ENCODE assay signal across 23 cellular contexts in the genomic region with DNA sequence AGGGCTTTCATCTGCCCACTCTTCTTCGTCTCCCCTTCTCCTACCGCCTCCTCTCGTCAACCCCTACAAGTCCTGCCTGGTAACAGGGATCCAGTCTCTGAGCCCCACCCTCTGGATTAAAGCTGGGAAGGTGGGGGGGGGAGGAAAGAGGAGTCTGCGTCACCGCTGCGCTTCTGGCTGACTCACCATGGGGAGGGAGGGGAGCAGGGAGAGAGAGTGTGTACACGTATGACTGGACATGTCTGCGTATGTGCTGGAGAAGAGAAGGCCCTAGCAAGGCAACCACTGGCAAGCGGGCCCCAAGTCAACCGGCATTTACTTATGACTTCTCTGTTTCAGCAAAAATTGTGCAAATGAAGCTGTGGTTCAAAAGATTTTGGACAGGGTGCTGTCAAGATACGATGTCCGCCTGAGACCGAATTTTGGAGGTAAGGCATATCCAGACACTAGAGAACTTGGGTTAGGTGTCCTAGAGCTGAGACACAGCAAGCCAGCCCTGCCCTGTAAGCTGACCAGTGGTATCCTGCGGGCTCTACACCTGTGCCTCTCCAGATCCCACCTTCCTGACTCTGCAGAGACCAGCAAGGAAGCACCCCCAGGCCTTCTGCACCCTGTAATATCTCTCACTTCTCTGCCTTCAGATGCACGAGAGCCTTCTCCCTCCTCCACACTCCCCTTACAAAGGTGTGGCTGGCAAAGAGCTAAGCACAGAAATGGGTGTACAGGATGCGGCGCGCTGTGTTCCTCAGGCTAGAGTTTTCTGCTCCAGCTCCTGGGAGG. TPM values are rescaled to one million over a fixed set of nuclear protein-coding genes. Genes with fewer than 3 reads are reported as not detected.
A peak's percentile ranks its signal among the peaks of the same experiment; 100 is the strongest.
DNase-seq lines count a peak whose midpoint lies in the region; ATAC-seq and TF ChIP-seq lines count a peak whose summit lies in the region.
"Had no signal": no experiment of that assay in that cellular context is flagged by ENCODE, and none has a peak within 500 bp of the region (broad histone marks: within the 10 kb centered on the region; RNA-seq: fewer than 3 reads in every experiment).

No MANE protein-coding gene starts in this region.

- H2BK5ac ChIP-seq in H9 (ENCODE audit: insufficient read length, low read length) = no peak overlapping the region

- H3K14ac ChIP-seq in H9 (ENCODE audit: insufficient read depth, low read length) = no peak overlapping the region

- H2BK20ac ChIP-seq in H9 (ENCODE audit: low read depth, low read length, poor library complexity, severe bottlenecking) = no peak overlapping the region

- H4K8ac ChIP-seq in H9 (replicated peaks; ENCODE audit: insufficient read length, low read depth, low read length) = no peak overlapping the region

- no CpG with 5 or more reads among the region's 18 CpGs for WGBS in H9 (ENCODE audit: extremely low coverage, insufficient read length, low lambda C conversion rate)

- POLR2A ChIA-PET in WTC11 (lab: Charles Lee) = interaction anchor here (0.6 kb wide), 1 partner anchor 1264 kb away, joined by 4 read pairs; no protein-coding TSS in a partner anchor

- no peak overlapping the region for H3K9ac ChIP-seq in H9 (ENCODE audit: extremely low read depth, insufficient read length, low read length)

- no peak overlapping the region for H3T11ph ChIP-seq in H9 (ENCODE audit: low read length)

- H2BK12ac ChIP-seq in H9 (ENCODE audit: insufficient read length, low read depth, low read length) = no peak overlapping the region

- no peak overlapping the region for H3K4me3 ChIP-seq in fibroblast of the aortic adventitia (ENCODE audit: low read depth, low read length)
- H3K4me3 ChIP-seq: heart right ventricle, lower lobe of right lung had no signal

- no peaks in the 10 kb centered on the region for H3K23me2 ChIP-seq in H9 (ENCODE audit: insufficient read length, low read depth, low read length, poor library complexity, severe bottlenecking)

- H3K79me2 ChIP-seq in H9 (ENCODE audit: insufficient read depth, low read length) = no peaks in the 10 kb centered on the region

- H3K56ac ChIP-seq in H9 (ENCODE audit: insufficient read length, low read depth, low read length) = no peak overlapping the region

- DNase-seq in H9 (peak; percentile 32), WTC11 (ENCODE audit: low spot score) (no peak), fibroblast of the aortic adventitia (ENCODE audit: low read depth) (peak; percentile 1), NCI-H2029 (lab: John Stamatoyannopoulos, UW) (no peak)
- DNase-seq in central memory CD4-positive, alpha-beta T cell = no peak
- no peak for DNase-seq in natural killer cell treated with Interleukin-12 subunit alpha and Interleukin-12 subunit beta and Interleukin-15 and Interleukin-18, amount 100 ng/mL, for 72 hours (ENCODE audit: low spot score)
- DNase-seq: activated CD4-positive, CD25-positive, alpha-beta regulatory T cell treated with anti-CD3 and anti-CD28 coated beads, Interleukin-2, amount 50 U/mL, for 72 hours; activated T-cell treated with anti-CD3 and anti-CD28 coated beads, Interleukin-2, amount 50 U/mL, for 72 hours; Caco-2; EL; heart right ventricle; islet precursor cell; lower lobe of right lung; NCI-H1105 treated with DMSO at 0.1 percent for 48 hours; NCI-H2107; stimulated activated CD4-positive, alpha-beta T cell treated with anti-CD3 and anti-CD28 coated beads, Interleukin-4, amount 100 ng/mL, for 4 hours; stimulated activated naive CD8-positive, alpha-beta T cell treated with anti-CD3 and anti-CD28 coated beads, Interleukin-15, amount 100 ng/mL, for 72 hours; T-helper 9 cell; trophoblast cell had no signal

- peaks cover 2% of the 10 kb centered on the region; the same call in 1 of the 2 replicates for H3K27me3 ChIP-seq in H9 (ENCODE audit: insufficient read depth, low read length)

- peaks cover 2% of the 10 kb centered on the region; the same call in 1 of the 2 replicates for H3K4me1 ChIP-seq in H9 (ENCODE audit: insufficient read depth, low read length)
- H3K4me1 ChIP-seq: Caco-2, heart right ventricle, lower lobe of right lung had no signal

- peaks cover 45 to 48% of the 10 kb centered on the region in 2 experiments for H3K9me3 Mint-ChIP-seq in H9
- H3K9me3 Mint-ChIP-seq in WTC11 = no peaks in the 10 kb centered on the region
- H3K9me3 Mint-ChIP-seq in activated T-helper 17 cell treated with anti-CD3 and anti-CD28 coated beads, Interleukin-2, amount 50 U/mL, for 72 hours = no peaks in the 10 kb centered on the region
- no peaks in the 10 kb centered on the region for H3K9me3 Mint-ChIP-seq in natural killer cell treated with Interleukin-12 subunit alpha and Interleukin-12 subunit beta and Interleukin-15 and Interleukin-18, amount 100 ng/mL, for 72 hours
- H3K9me3 Mint-ChIP-seq: activated naive CD4-positive, alpha-beta T cell treated with anti-CD3 and anti-CD28 coated beads, Interleukin-2, amount 50 U/mL, for 24 hours; activated T-cell treated with anti-CD3 and anti-CD28 coated beads, Interleukin-2, amount 50 U/mL, for 72 hours; stimulated activated naive CD8-positive, alpha-beta T cell treated with anti-CD3 and anti-CD28 coated beads, Interleukin-15, amount 100 ng/mL, for 72 hours had no signal

- CTCF ChIA-PET in WTC11 (lab: Charles Lee) = interaction anchor here (0.6 to 4.2 kb wide), 12 partner anchors 8 to 915 kb away, joined by 3 to 65 read pairs (median 5); a partner anchor contains a TSS

- no peak overlapping the region for H3K27ac ChIP-seq in H9 (ENCODE audit: insufficient read length, low read depth, low read length)
- H3K27ac ChIP-seq: heart right ventricle, lower lobe of right lung had no signal

- H4K20me1 ChIP-seq in H9 (ENCODE audit: control insufficient read depth, insufficient read depth, insufficient read length) = no peaks in the 10 kb centered on the region

- no peak overlapping the region for H3K4me3 Mint-ChIP-seq in H9
- 0 out of 2 replicates have a peak overlapping the region, but pooled peaks have one; percentile 58 for H3K4me3 Mint-ChIP-seq in WTC11
- no peak overlapping the region for H3K4me3 Mint-ChIP-seq in activated T-helper 17 cell treated with anti-CD3 and anti-CD28 coated beads, Interleukin-2, amount 50 U/mL, for 72 hours
- no peak overlapping the region for H3K4me3 Mint-ChIP-seq in natural killer cell treated with Interleukin-12 subunit alpha and Interleukin-12 subunit beta and Interleukin-15 and Interleukin-18, amount 100 ng/mL, for 72 hours
- H3K4me3 Mint-ChIP-seq: activated naive CD4-positive, alpha-beta T cell treated with anti-CD3 and anti-CD28 coated beads, Interleukin-2, amount 50 U/mL, for 24 hours; activated T-cell treated with anti-CD3 and anti-CD28 coated beads, Interleukin-2, amount 50 U/mL, for 72 hours; stimulated activated naive CD8-positive, alpha-beta T cell treated with anti-CD3 and anti-CD28 coated beads, Interleukin-15, amount 100 ng/mL, for 72 hours had no signal

- no peak overlapping the region for H3K23ac ChIP-seq in H9 (ENCODE audit: insufficient read length, low read depth, low read length)

- no peak overlapping the region for H2BK120ac ChIP-seq in H9 (ENCODE audit: low read depth, low read length, poor library complexity, severe bottlenecking)

- no peak overlapping the region for H4K91ac ChIP-seq in H9 (ENCODE audit: insufficient read length, low read depth, low read length)

- TF ChIP-seq CTCF in H9 (conservative IDR thresholded peaks at IDR 0.05) (no peak), WTC11 (IDR thresholded peaks at IDR 0.05) (no peak), fibroblast of the aortic adventitia (IDR thresholded peaks at IDR 0.05; ENCODE audit: insufficient read depth, low read length) (no peak)

- ATAC-seq in WTC11 = no peak
- ATAC-seq in activated T-helper 17 cell treated with anti-CD3 and anti-CD28 coated beads, Interleukin-2, amount 50 U/mL, for 72 hours (replicated peaks) = no peak
- ATAC-seq in natural killer cell treated with Interleukin-12 subunit alpha and Interleukin-12 subunit beta and Interleukin-15 and Interleukin-18, amount 100 ng/mL, for 72 hours = no peak
- ATAC-seq: activated T-cell treated with anti-CD3 and anti-CD28 coated beads, Interleukin-2, amount 50 U/mL, for 72 hours; heart right ventricle; lower lobe of right lung; stimulated activated naive CD8-positive, alpha-beta T cell treated with anti-CD3 and anti-CD28 coated beads, Interleukin-15, amount 100 ng/mL, for 72 hours had no signal

- no peak overlapping the region for H4K5ac ChIP-seq in H9 (ENCODE audit: insufficient read length, low read depth, low read length)

- H3K36me3 Mint-ChIP-seq in H9 (ENCODE audit: insufficient read depth in 1 of 3, low read depth in 3 of 3) (peaks cover 0 to 13% (median 4%) of the 10 kb centered on the region in 3 experiments; a peak in 4 of 7 replicates), WTC11 (no peaks in the 10 kb centered on the region)
- no peaks in the 10 kb centered on the region for H3K36me3 Mint-ChIP-seq in activated T-helper 17 cell treated with anti-CD3 and anti-CD28 coated beads, Interleukin-2, amount 50 U/mL, for 72 hours (ENCODE audit: low read depth)
- no peaks in the 10 kb centered on the region for H3K36me3 Mint-ChIP-seq in natural killer cell treated with Interleukin-12 subunit alpha and Interleukin-12 subunit beta and Interleukin-15 and Interleukin-18, amount 100 ng/mL, for 72 hours
- H3K36me3 Mint-ChIP-seq: activated naive CD4-positive, alpha-beta T cell treated with anti-CD3 and anti-CD28 coated beads, Interleukin-2, amount 50 U/mL, for 24 hours had no signal

- H2AFZ ChIP-seq in H9 (ENCODE audit: low read length) = no peak overlapping the region

- H3K4ac ChIP-seq in H9 (ENCODE audit: low read depth, low read length) = no peak overlapping the region

- no peak overlapping the region for H2BK15ac ChIP-seq in H9 (ENCODE audit: low read depth, low read length)

- H3K4me2 ChIP-seq in H9 (ENCODE audit: insufficient read depth, insufficient read length, low read length) = peak overlapping the region; percentile 10

- H3K27ac Mint-ChIP-seq in H9 (no peak overlapping the region), WTC11 (no peak overlapping the region)
- no peak overlapping the region for H3K27ac Mint-ChIP-seq in activated T-helper 17 cell treated with anti-CD3 and anti-CD28 coated beads, Interleukin-2, amount 50 U/mL, for 72 hours
- H3K27ac Mint-ChIP-seq in natural killer cell treated with Interleukin-12 subunit alpha and Interleukin-12 subunit beta and Interleukin-15 and Interleukin-18, amount 100 ng/mL, for 72 hours = no peak overlapping the region
- H3K27ac Mint-ChIP-seq: activated naive CD4-positive, alpha-beta T cell treated with anti-CD3 and anti-CD28 coated beads, Interleukin-2, amount 50 U/mL, for 24 hours; activated T-cell treated with anti-CD3 and anti-CD28 coated beads, Interleukin-2, amount 50 U/mL, for 72 hours had no signal

- H3K4me1 Mint-ChIP-seq in H9 = peaks cover 23 to 37% of the 10 kb centered on the region in 2 experiments
- H3K4me1 Mint-ChIP-seq in WTC11 = peaks cover 50% of the 10 kb centered on the region
- H3K4me1 Mint-ChIP-seq in activated T-helper 17 cell treated with anti-CD3 and anti-CD28 coated beads, Interleukin-2, amount 50 U/mL, for 72 hours = no peaks in the 10 kb centered on the region
- no peaks in the 10 kb centered on the region for H3K4me1 Mint-ChIP-seq in natural killer cell treated with Interleukin-12 subunit alpha and Interleukin-12 subunit beta and Interleukin-15 and Interleukin-18, amount 100 ng/mL, for 72 hours (ENCODE audit: low read depth in 2 of 2)
- H3K4me1 Mint-ChIP-seq: activated naive CD4-positive, alpha-beta T cell treated with anti-CD3 and anti-CD28 coated beads, Interleukin-2, amount 50 U/mL, for 24 hours; stimulated activated naive CD8-positive, alpha-beta T cell treated with anti-CD3 and anti-CD28 coated beads, Interleukin-15, amount 100 ng/mL, for 72 hours had no signal

- H3K27me3 Mint-ChIP-seq in H9 (ENCODE audit: low read depth) (peaks cover 39% of the 10 kb centered on the region), WTC11 (ENCODE audit: low read depth) (peaks cover 21% of the 10 kb centered on the region)
- peaks cover 30% of the 10 kb centered on the region for H3K27me3 Mint-ChIP-seq in activated T-helper 17 cell treated with anti-CD3 and anti-CD28 coated beads, Interleukin-2, amount 50 U/mL, for 72 hours
- H3K27me3 Mint-ChIP-seq in natural killer cell treated with Interleukin-12 subunit alpha and Interleukin-12 subunit beta and Interleukin-15 and Interleukin-18, amount 100 ng/mL, for 72 hours = peaks cover 13 to 19% of the 10 kb centered on the region in 2 donors

- no peaks in the 10 kb centered on the region for H3K79me1 ChIP-seq in H9 (ENCODE audit: insufficient read depth, low read depth, low read length, poor library complexity, severe bottlenecking)

- H2AK5ac ChIP-seq in H9 (ENCODE audit: insufficient read length, low read length) = no peak overlapping the region

- no peak overlapping the region for H3K18ac ChIP-seq in H9 (ENCODE audit: insufficient read length, low read depth, low read length)

- peaks cover 50% of the 10 kb centered on the region for H3K9me3 ChIP-seq in H9 (ENCODE audit: control insufficient read depth, low read depth, low read length)
- H3K9me3 ChIP-seq: Caco-2, heart right ventricle, lower lobe of right lung had no signal

RNA-seq across cellular contexts. Expression of a gene that starts 2.5 kb away (rescaled TPM):
- total RNA-seq in H9 (2021) (3.8 and 3.9 TPM in 2 replicates), WTC11 (2021) (8.6 to 9.1 TPM (median 8.8 TPM) in 3 replicates), fibroblast of the aortic adventitia (ENCODE audit: low replicate concordance) (not detected in 2 replicates)
- under 1 TPM in 1 of 2 donors, not detected in 1; 0.05 TPM for total RNA-seq in activated T-helper 17 cell treated with anti-CD3 and anti-CD28 coated beads, Interleukin-2, amount 50 U/mL, for 72 hours
- total RNA-seq in natural killer cell treated with Interleukin-12 subunit alpha and Interleukin-12 subunit beta and Interleukin-15 and Interleukin-18, amount 100 ng/mL, for 72 hours = not detected
- total RNA-seq: Caco-2, HT-29, LHCN-M2, lower lobe of right lung had no signal

RNA-seq across cellular contexts. Expression of a gene that starts 58.4 kb away (rescaled TPM):
- total RNA-seq in H9 (2021) (not detected in 2 replicates), WTC11 (2021) (0.80 to 1.8 TPM (median 1.1 TPM) in 3 replicates), fibroblast of the aortic adventitia (ENCODE audit: low replicate concordance) (not detected in 2 replicates)
- not detected for total RNA-seq in activated T-helper 17 cell treated with anti-CD3 and anti-CD28 coated beads, Interleukin-2, amount 50 U/mL, for 72 hours
- total RNA-seq in natural killer cell treated with Interleukin-12 subunit alpha and Interleukin-12 subunit beta and Interleukin-15 and Interleukin-18, amount 100 ng/mL, for 72 hours = not detected
- total RNA-seq: activated T-cell treated with anti-CD3 and anti-CD28 coated beads, Interleukin-2, amount 50 U/mL, for 72 hours; Caco-2; heart right ventricle; LHCN-M2; lower lobe of right lung had no signal

Comparison
In these comparisons a context has a peak if more than half of its experiments do, and no peak if none do; other contexts are left out.
1. DNase-seq: peak in H9 (single experiment) and fibroblast of the aortic adventitia (single experiment); none in WTC11 (single experiment), central memory CD4-positive, alpha-beta T cell (single experiment), NCI-H2029 (single experiment) and natural killer cell treated with Interleukin-12 subunit alpha and Interleukin-12 subunit beta and Interleukin-15 and Interleukin-18, amount 100 ng/mL, for 72 hours (single experiment).